Comparison of ENCODE assay signal across 8 cellular contexts in the genomic region with DNA sequence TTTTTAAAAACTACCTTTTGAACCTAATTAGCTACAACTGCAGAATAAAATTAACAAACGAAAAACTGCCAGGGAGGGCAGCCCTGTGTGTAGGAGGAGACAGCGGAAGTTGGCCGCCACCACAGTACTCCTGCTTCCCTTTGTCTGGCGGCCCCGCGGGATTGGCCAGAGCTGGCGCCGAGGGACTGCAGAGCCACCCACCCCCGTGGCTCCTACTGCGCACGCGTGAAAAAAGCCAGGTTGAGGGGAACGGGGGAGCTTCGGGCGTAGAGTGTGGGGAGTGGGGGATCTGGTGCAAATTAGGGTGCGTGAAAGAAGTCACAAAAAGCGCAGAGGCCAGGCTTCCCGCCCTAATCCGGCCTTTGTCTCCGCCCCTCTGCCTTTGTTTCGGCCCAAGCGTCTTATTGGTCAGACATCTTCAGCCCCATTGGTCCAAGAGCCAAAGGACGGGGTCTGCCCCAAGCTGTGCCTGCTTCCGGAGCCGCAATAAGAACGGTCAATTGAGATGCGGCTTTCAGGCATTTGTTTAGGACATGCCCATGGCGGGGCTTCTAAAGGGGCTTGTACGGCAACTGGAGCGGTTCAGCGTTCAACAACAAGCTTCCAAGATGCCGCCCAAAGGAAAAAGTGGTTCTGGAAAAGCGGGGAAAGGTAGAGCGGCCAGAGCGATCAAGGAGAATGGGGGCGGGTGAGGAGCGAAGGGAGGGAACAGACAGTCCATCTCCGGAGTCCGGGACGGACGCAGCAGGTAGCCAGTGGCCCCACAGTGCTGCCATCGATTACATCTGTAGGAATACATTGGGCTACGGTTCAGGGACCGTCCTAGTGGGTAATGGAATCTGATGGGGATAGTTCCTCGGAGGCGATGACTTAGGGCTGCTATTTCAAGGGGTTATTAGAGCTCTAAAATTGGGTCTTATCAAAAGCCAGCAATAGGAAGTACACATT. TPM values are rescaled to one million over a fixed set of nuclear protein-coding genes. Genes with fewer than 3 reads are reported as not detected.
DNase-seq lines count a peak whose midpoint lies in the region; ATAC-seq and TF ChIP-seq lines count a peak whose summit lies in the region.

A gene (plus strand): TSS at position 580 of the 948 bp plus-strand sequence. CDS start 29 bp downstream, at position 609.

- H3K27me3 ChIP-seq in esophagus muscularis mucosa (no peaks in the 10 kb centered on the region), muscle layer of duodenum (ENCODE audit: low read depth, low read length) (no peaks in the 10 kb centered on the region)

- H3K27me3 Mint-ChIP-seq in activated T-cell treated with anti-CD3 and anti-CD28 coated beads, Interleukin-2, amount 50 U/mL, for 4 hours (ENCODE audit: low read depth), result no peaks in the 10 kb centered on the region

- no peak for TF ChIP-seq CTCF in esophagus muscularis mucosa (IDR thresholded peaks at IDR 0.05)

- peak; percentile 93 for ATAC-seq in GM21737 (IDR thresholded peaks at IDR 0.05; ENCODE audit: unreplicated experiment)
- ATAC-seq in activated T-cell treated with anti-CD3 and anti-CD28 coated beads, Interleukin-2, amount 50 U/mL, for 4 hours, result peak; percentile 97 to 98

- H3K4me3 ChIP-seq in esophagus muscularis mucosa, result peak within 1 kb of the TSS; percentile 62 to 79 (median 68)
- H3K4me3 ChIP-seq in muscle layer of duodenum (ENCODE audit: low read depth in 1 of 2, low read length in 2 of 2), result peak within 1 kb of the TSS; percentile 71 to 96

- no peak within 1 kb of the TSS for H3K4me3 Mint-ChIP-seq in activated T-cell treated with anti-CD3 and anti-CD28 coated beads, Interleukin-2, amount 50 U/mL, for 4 hours

- H3K4me1 ChIP-seq in esophagus muscularis mucosa, result peaks cover 6 to 20% (median 16%) of the 10 kb centered on the region in 4 donors
- peaks cover 3 to 17% of the 10 kb centered on the region in 2 donors for H3K4me1 ChIP-seq in muscle layer of duodenum (ENCODE audit: control insufficient read depth in 1 of 2, insufficient read depth in 2 of 2, low read length in 2 of 2)

- H3K9me3 ChIP-seq in esophagus muscularis mucosa (no peaks in the 10 kb centered on the region), muscle layer of duodenum (ENCODE audit: control insufficient read depth in 1 of 2, low read length in 2 of 2) (no peaks in the 10 kb centered on the region)

- intact Hi-C loops in esophagus muscularis mucosa (cut with DNase I), result no loop called here

- no peak for TF ChIP-seq EP300 in esophagus muscularis mucosa (IDR thresholded peaks at IDR 0.05)

- peaks cover 18% of the 10 kb centered on the region for H3K4me1 Mint-ChIP-seq in activated T-cell treated with anti-CD3 and anti-CD28 coated beads, Interleukin-2, amount 50 U/mL, for 4 hours (ENCODE audit: low read depth)

- H3K9me3 Mint-ChIP-seq in activated T-cell treated with anti-CD3 and anti-CD28 coated beads, Interleukin-2, amount 50 U/mL, for 4 hours, result no peaks in the 10 kb centered on the region

- WGBS in esophagus muscularis mucosa, result 38% methylated on average over 29 of the region's 46 CpGs

- TF ChIP-seq POLR2A in esophagus muscularis mucosa (IDR thresholded peaks at IDR 0.05; ENCODE audit: low read depth), result no peak

- no peaks in the 10 kb centered on the region for H3K36me3 Mint-ChIP-seq in activated T-cell treated with anti-CD3 and anti-CD28 coated beads, Interleukin-2, amount 50 U/mL, for 4 hours (ENCODE audit: insufficient read depth)

- H3K36me3 ChIP-seq in esophagus muscularis mucosa (peaks cover 0 to 1% (median 0%) of the 10 kb centered on the region in 4 donors), muscle layer of duodenum (ENCODE audit: control insufficient read depth in 1 of 2, insufficient read depth in 2 of 2, low read length in 2 of 2) (peaks cover 0 to 3% of the 10 kb centered on the region in 2 donors)

- DNase-seq in DMS53 (lab: John Stamatoyannopoulos, UW) (peak; percentile 99), KG1 (lab: John Stamatoyannopoulos, UW) (peak; percentile 79), esophagus muscularis mucosa (ENCODE audit: extremely low spot score) (peak; percentile 95)
- DNase-seq in activated T-cell treated with anti-CD3 and anti-CD28 coated beads, Interleukin-2, amount 50 U/mL, for 4 hours, result peak; percentile 71
- DNase-seq in stimulated activated CD8-positive, alpha-beta memory T cell treated with anti-CD3 and anti-CD28 coated beads, Interleukin-7, amount 100 ng/mL, for 4 hours (ENCODE audit: low read depth in 2 of 2), result peak; percentile 75 to 76

- H3K27ac ChIP-seq in esophagus muscularis mucosa (replicated peaks in 1 of 4), result peak within 1 kb of the TSS; percentile 68 to 81 (median 77)
- peak within 1 kb of the TSS; percentile 63 for H3K27ac ChIP-seq in muscle layer of duodenum (ENCODE audit: low read length)

TF ChIP-seq in PFSK-1, 5 proteins besides CTCF, POLR2A, EP300 and RAD21:
- no peak for TF ChIP-seq FOXP2 (optimal IDR thresholded peaks at IDR 0.05; ENCODE audit: borderline replicate concordance, extremely low read depth, extremely low read length, insufficient read depth)
- TF ChIP-seq POLR2AphosphoS5 (IDR thresholded peaks at IDR 0.05; ENCODE audit: low read depth, low read length), result peak; percentile 35; the same call in 1 of the 2 replicates
- TF ChIP-seq, protein P1, sequence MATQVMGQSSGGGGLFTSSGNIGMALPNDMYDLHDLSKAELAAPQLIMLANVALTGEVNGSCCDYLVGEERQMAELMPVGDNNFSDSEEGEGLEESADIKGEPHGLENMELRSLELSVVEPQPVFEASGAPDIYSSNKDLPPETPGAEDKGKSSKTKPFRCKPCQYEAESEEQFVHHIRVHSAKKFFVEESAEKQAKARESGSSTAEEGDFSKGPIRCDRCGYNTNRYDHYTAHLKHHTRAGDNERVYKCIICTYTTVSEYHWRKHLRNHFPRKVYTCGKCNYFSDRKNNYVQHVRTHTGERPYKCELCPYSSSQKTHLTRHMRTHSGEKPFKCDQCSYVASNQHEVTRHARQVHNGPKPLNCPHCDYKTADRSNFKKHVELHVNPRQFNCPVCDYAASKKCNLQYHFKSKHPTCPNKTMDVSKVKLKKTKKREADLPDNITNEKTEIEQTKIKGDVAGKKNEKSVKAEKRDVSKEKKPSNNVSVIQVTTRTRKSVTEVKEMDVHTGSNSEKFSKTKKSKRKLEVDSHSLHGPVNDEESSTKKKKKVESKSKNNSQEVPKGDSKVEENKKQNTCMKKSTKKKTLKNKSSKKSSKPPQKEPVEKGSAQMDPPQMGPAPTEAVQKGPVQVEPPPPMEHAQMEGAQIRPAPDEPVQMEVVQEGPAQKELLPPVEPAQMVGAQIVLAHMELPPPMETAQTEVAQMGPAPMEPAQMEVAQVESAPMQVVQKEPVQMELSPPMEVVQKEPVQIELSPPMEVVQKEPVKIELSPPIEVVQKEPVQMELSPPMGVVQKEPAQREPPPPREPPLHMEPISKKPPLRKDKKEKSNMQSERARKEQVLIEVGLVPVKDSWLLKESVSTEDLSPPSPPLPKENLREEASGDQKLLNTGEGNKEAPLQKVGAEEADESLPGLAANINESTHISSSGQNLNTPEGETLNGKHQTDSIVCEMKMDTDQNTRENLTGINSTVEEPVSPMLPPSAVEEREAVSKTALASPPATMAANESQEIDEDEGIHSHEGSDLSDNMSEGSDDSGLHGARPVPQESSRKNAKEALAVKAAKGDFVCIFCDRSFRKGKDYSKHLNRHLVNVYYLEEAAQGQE (IDR thresholded peaks at IDR 0.05; ENCODE audit: insufficient read depth in 1 of 2, low read depth in 2 of 2, low read length in 2 of 2), result no peak

RNA-seq across cellular contexts. Expression of the gene that starts here (rescaled TPM):
- polyA plus RNA-seq in PFSK-1 (2012; ENCODE audit: insufficient read length, low read depth), result 10.2 TPM
- 1 to 10 TPM; 2.8 to 5.5 (median 5.0) TPM for total RNA-seq in activated T-cell treated with anti-CD3 and anti-CD28 coated beads, Interleukin-2, amount 50 U/mL, for 4 hours
- total RNA-seq in esophagus muscularis mucosa, result 10 to 100 TPM in 3 of 4 donors, 1 to 10 TPM in 1; 6.8 to 20.4 (median 11.5) TPM

Comparison
In these comparisons a context has a peak if more than half of its experiments do, and no peak if none do; other contexts are left out.
1. Peak in every context shown above with its lines: DNase-seq, ATAC-seq, H3K4me3 ChIP-seq and H3K27ac ChIP-seq.